ENCODE assay signal across 16 cellular contexts in genomic region chr5:157924931-157925729, GRCh38.
DNase-seq lines count a peak whose midpoint lies in the region; ATAC-seq and TF ChIP-seq lines count a peak whose summit lies in the region.
"Had no signal": no experiment of that assay in that cellular context is flagged by ENCODE, and none has a peak within 500 bp of the region (broad histone marks: within the 10 kb centered on the region; RNA-seq: fewer than 3 reads in every experiment).

No MANE protein-coding gene starts in this region.

- H3K27ac Mint-ChIP-seq in activated CD4-positive, alpha-beta memory T cell treated with anti-CD3 and anti-CD28 coated beads for 36 hours, result no peak overlapping the region
- no peak overlapping the region for H3K27ac Mint-ChIP-seq in activated CD4-positive, alpha-beta memory T cell treated with anti-CD3 and anti-CD28 coated beads, Interleukin-2, amount 10 ng/mL, durations not matched to agents 7 days and 5 days
- H3K27ac Mint-ChIP-seq in memory B cell (peak overlapping the region; percentile 13), type B pancreatic cell (peak overlapping the region; percentile 29)
- no peak overlapping the region for H3K27ac Mint-ChIP-seq in effector memory CD8-positive, alpha-beta T cell
- H3K27ac Mint-ChIP-seq: activated naive CD8-positive, alpha-beta T cell; nephron progenitor cell had no signal

- peak; percentile 31 for DNase-seq in activated CD4-positive, alpha-beta memory T cell treated with anti-CD3 and anti-CD28 coated beads for 36 hours
- DNase-seq in activated CD4-positive, alpha-beta memory T cell treated with anti-CD3 and anti-CD28 coated beads, Interleukin-2, amount 10 ng/mL, durations not matched to agents 7 days and 5 days, result no peak
- peak; percentile 1 for DNase-seq in amniotic epithelial cell (ENCODE audit: low read depth)
- no peak for DNase-seq in memory B cell (ENCODE audit: low spot score in 2 of 2)
- DNase-seq in type B pancreatic cell (ENCODE audit: extremely low spot score, unreplicated experiment), result no peak
- no peak for DNase-seq in stimulated activated naive CD4-positive, alpha-beta T cell (lab: John Stamatoyannopoulos, UW)
- DNase-seq in effector memory CD8-positive, alpha-beta T cell, result no peak
- DNase-seq: effector CD8-positive, alpha-beta T cell; H7; NCI-H2081; NCI-H524 treated with DMSO at 0.1 percent for 48 hours; nephron progenitor cell; stimulated activated CD4-positive, alpha-beta T cell treated with anti-CD3 and anti-CD28 coated beads, Interleukin-15, amount 100 ng/mL, for 24 hours; WERI-Rb-1 had no signal

- CTCF ChIA-PET in activated CD4-positive, alpha-beta memory T cell treated with anti-CD3 and anti-CD28 coated beads for 36 hours (lab: Charles Lee), result no interaction called here
- CTCF ChIA-PET in activated CD4-positive, alpha-beta memory T cell treated with anti-CD3 and anti-CD28 coated beads, Interleukin-2, amount 10 ng/mL, durations not matched to agents 7 days and 5 days (lab: Charles Lee), result no interaction called here

- peaks cover 3% of the 10 kb centered on the region for H3K4me1 Mint-ChIP-seq in activated CD4-positive, alpha-beta memory T cell treated with anti-CD3 and anti-CD28 coated beads for 36 hours (ENCODE audit: low read depth)
- H3K4me1 Mint-ChIP-seq in activated CD4-positive, alpha-beta memory T cell treated with anti-CD3 and anti-CD28 coated beads, Interleukin-2, amount 10 ng/mL, durations not matched to agents 7 days and 5 days, result peaks cover 14% of the 10 kb centered on the region
- H3K4me1 Mint-ChIP-seq in memory B cell (peaks cover 1% of the 10 kb centered on the region), type B pancreatic cell (ENCODE audit: unreplicated experiment) (peaks cover 17% of the 10 kb centered on the region)
- peaks cover 0 to 5% of the 10 kb centered on the region in 2 donors for H3K4me1 Mint-ChIP-seq in effector memory CD8-positive, alpha-beta T cell (ENCODE audit: low read depth in 2 of 2)

- no peaks in the 10 kb centered on the region for H3K9me3 Mint-ChIP-seq in activated CD4-positive, alpha-beta memory T cell treated with anti-CD3 and anti-CD28 coated beads for 36 hours
- H3K9me3 Mint-ChIP-seq in activated CD4-positive, alpha-beta memory T cell treated with anti-CD3 and anti-CD28 coated beads, Interleukin-2, amount 10 ng/mL, durations not matched to agents 7 days and 5 days, result no peaks in the 10 kb centered on the region
- H3K9me3 Mint-ChIP-seq in memory B cell (no peaks in the 10 kb centered on the region), type B pancreatic cell (no peaks in the 10 kb centered on the region)
- no peaks in the 10 kb centered on the region for H3K9me3 Mint-ChIP-seq in effector memory CD8-positive, alpha-beta T cell
- H3K9me3 Mint-ChIP-seq: nephron progenitor cell had no signal

- no peak for TF ChIP-seq CTCF in type B pancreatic cell (conservative IDR thresholded peaks at IDR 0.05)

- no peak for ATAC-seq in memory B cell (ENCODE audit: low read depth)
- ATAC-seq in HG03280 (IDR thresholded peaks at IDR 0.05; ENCODE audit: unreplicated experiment), result no peak
- no peak for ATAC-seq in effector memory CD8-positive, alpha-beta T cell (replicated peaks)

- no peak overlapping the region for H3K4me3 Mint-ChIP-seq in activated CD4-positive, alpha-beta memory T cell treated with anti-CD3 and anti-CD28 coated beads for 36 hours
- no peak overlapping the region for H3K4me3 Mint-ChIP-seq in activated CD4-positive, alpha-beta memory T cell treated with anti-CD3 and anti-CD28 coated beads, Interleukin-2, amount 10 ng/mL, durations not matched to agents 7 days and 5 days
- H3K4me3 Mint-ChIP-seq in memory B cell (no peak overlapping the region), type B pancreatic cell (no peak overlapping the region)
- H3K4me3 Mint-ChIP-seq in effector memory CD8-positive, alpha-beta T cell, result no peak overlapping the region
- H3K4me3 Mint-ChIP-seq: activated naive CD8-positive, alpha-beta T cell; nephron progenitor cell had no signal

- POLR2A ChIA-PET in activated CD4-positive, alpha-beta memory T cell treated with anti-CD3 and anti-CD28 coated beads for 36 hours (lab: Charles Lee), result no interaction called here
- POLR2A ChIA-PET in activated CD4-positive, alpha-beta memory T cell treated with anti-CD3 and anti-CD28 coated beads, Interleukin-2, amount 10 ng/mL, durations not matched to agents 7 days and 5 days (lab: Charles Lee), result no interaction called here

- no peaks in the 10 kb centered on the region for H3K36me3 Mint-ChIP-seq in activated CD4-positive, alpha-beta memory T cell treated with anti-CD3 and anti-CD28 coated beads for 36 hours
- no peaks in the 10 kb centered on the region for H3K36me3 Mint-ChIP-seq in activated CD4-positive, alpha-beta memory T cell treated with anti-CD3 and anti-CD28 coated beads, Interleukin-2, amount 10 ng/mL, durations not matched to agents 7 days and 5 days (ENCODE audit: low read depth)
- no peaks in the 10 kb centered on the region for H3K36me3 Mint-ChIP-seq in memory B cell
- H3K36me3 Mint-ChIP-seq in type B pancreatic cell, result no peaks in the 10 kb centered on the region
- no peaks in the 10 kb centered on the region for H3K36me3 Mint-ChIP-seq in effector memory CD8-positive, alpha-beta T cell (ENCODE audit: insufficient read depth)
- H3K36me3 Mint-ChIP-seq: activated naive CD8-positive, alpha-beta T cell had no signal

- intact Hi-C loops in activated CD4-positive, alpha-beta memory T cell treated with anti-CD3 and anti-CD28 coated beads for 36 hours (cut with micrococcal nuclease), result no loop called here

- H3K27me3 Mint-ChIP-seq in activated CD4-positive, alpha-beta memory T cell treated with anti-CD3 and anti-CD28 coated beads for 36 hours, result no peaks in the 10 kb centered on the region
- H3K27me3 Mint-ChIP-seq in activated CD4-positive, alpha-beta memory T cell treated with anti-CD3 and anti-CD28 coated beads, Interleukin-2, amount 10 ng/mL, durations not matched to agents 7 days and 5 days, result peaks cover 2% of the 10 kb centered on the region
- H3K27me3 Mint-ChIP-seq in memory B cell (no peaks in the 10 kb centered on the region), type B pancreatic cell (peaks cover 27% of the 10 kb centered on the region)
- no peaks in the 10 kb centered on the region for H3K27me3 Mint-ChIP-seq in effector memory CD8-positive, alpha-beta T cell
- H3K27me3 Mint-ChIP-seq: activated naive CD8-positive, alpha-beta T cell had no signal

Comparison
In these comparisons a context has a peak if more than half of its experiments do, and no peak if none do; other contexts are left out.
1. DNase-seq: peak in activated CD4-positive, alpha-beta memory T cell treated with anti-CD3 and anti-CD28 coated beads for 36 hours (single experiment) and amniotic epithelial cell (single experiment); none in activated CD4-positive, alpha-beta memory T cell treated with anti-CD3 and anti-CD28 coated beads, Interleukin-2, amount 10 ng/mL, durations not matched to agents 7 days and 5 days (single experiment), memory B cell (0 of 2), type B pancreatic cell (single experiment), stimulated activated naive CD4-positive, alpha-beta T cell (0 of 6) and effector memory CD8-positive, alpha-beta T cell (0 of 3).
2. H3K27ac Mint-ChIP-seq: peak in memory B cell (single experiment) and type B pancreatic cell (single experiment); none in activated CD4-positive, alpha-beta memory T cell treated with anti-CD3 and anti-CD28 coated beads for 36 hours (single experiment), activated CD4-positive, alpha-beta memory T cell treated with anti-CD3 and anti-CD28 coated beads, Interleukin-2, amount 10 ng/mL, durations not matched to agents 7 days and 5 days (single experiment) and effector memory CD8-positive, alpha-beta T cell (0 of 2).